ENCODE assay signal across 1 cellular context in the genomic region with DNA sequence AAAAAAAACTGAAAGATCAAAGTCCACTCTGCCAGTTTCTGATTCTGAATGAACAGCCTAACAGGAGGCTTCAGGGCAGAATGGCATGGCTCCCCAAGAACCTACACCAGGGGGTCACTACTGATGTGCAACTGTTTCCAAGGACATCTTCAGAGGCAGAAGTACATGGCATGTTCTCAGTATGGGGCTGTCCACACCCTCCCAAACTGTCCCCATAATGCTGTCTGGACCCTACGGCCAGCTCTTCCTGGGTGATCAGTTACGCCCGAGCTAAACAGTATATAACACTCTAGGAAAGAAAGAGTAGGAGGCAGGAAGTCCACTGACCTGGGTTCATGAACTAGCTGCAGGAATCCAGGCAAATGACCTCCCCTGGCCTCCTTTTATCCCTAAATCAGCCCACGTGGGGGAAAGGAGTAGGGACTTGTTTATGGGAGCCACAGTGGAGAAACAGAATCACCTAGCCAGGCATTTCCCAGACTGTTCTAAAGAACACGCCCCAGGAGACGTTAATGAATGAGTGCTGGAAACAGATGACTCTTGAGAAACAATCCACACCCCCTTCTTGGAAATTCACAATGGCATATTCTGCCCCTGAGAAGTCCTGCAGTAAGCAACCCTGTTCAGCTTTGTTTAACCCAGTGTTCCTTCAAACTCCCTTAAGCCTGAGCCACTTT.
TF ChIP-seq lines count a peak whose summit lies in the region.

No MANE protein-coding gene starts in this region.

TF ChIP-seq in HepG2, 621 proteins besides CTCF, POLR2A, EP300 and RAD21 (continued from another document and continues in another):
- TF ChIP-seq, protein P1, sequence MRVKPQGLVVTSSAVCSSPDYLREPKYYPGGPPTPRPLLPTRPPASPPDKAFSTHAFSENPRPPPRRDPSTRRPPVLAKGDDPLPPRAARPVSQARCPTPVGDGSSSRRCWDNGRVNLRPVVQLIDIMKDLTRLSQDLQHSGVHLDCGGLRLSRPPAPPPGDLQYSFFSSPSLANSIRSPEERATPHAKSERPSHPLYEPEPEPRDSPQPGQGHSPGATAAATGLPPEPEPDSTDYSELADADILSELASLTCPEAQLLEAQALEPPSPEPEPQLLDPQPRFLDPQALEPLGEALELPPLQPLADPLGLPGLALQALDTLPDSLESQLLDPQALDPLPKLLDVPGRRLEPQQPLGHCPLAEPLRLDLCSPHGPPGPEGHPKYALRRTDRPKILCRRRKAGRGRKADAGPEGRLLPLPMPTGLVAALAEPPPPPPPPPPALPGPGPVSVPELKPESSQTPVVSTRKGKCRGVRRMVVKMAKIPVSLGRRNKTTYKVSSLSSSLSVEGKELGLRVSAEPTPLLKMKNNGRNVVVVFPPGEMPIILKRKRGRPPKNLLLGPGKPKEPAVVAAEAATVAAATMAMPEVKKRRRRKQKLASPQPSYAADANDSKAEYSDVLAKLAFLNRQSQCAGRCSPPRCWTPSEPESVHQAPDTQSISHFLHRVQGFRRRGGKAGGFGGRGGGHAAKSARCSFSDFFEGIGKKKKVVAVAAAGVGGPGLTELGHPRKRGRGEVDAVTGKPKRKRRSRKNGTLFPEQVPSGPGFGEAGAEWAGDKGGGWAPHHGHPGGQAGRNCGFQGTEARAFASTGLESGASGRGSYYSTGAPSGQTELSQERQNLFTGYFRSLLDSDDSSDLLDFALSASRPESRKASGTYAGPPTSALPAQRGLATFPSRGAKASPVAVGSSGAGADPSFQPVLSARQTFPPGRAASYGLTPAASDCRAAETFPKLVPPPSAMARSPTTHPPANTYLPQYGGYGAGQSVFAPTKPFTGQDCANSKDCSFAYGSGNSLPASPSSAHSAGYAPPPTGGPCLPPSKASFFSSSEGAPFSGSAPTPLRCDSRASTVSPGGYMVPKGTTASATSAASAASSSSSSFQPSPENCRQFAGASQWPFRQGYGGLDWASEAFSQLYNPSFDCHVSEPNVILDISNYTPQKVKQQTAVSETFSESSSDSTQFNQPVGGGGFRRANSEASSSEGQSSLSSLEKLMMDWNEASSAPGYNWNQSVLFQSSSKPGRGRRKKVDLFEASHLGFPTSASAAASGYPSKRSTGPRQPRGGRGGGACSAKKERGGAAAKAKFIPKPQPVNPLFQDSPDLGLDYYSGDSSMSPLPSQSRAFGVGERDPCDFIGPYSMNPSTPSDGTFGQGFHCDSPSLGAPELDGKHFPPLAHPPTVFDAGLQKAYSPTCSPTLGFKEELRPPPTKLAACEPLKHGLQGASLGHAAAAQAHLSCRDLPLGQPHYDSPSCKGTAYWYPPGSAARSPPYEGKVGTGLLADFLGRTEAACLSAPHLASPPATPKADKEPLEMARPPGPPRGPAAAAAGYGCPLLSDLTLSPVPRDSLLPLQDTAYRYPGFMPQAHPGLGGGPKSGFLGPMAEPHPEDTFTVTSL (CRISPR knock-in tag; IDR thresholded peaks at IDR 0.05; ENCODE audit: borderline replicate concordance): peak; percentile 87
- TF ChIP-seq, protein P2, sequence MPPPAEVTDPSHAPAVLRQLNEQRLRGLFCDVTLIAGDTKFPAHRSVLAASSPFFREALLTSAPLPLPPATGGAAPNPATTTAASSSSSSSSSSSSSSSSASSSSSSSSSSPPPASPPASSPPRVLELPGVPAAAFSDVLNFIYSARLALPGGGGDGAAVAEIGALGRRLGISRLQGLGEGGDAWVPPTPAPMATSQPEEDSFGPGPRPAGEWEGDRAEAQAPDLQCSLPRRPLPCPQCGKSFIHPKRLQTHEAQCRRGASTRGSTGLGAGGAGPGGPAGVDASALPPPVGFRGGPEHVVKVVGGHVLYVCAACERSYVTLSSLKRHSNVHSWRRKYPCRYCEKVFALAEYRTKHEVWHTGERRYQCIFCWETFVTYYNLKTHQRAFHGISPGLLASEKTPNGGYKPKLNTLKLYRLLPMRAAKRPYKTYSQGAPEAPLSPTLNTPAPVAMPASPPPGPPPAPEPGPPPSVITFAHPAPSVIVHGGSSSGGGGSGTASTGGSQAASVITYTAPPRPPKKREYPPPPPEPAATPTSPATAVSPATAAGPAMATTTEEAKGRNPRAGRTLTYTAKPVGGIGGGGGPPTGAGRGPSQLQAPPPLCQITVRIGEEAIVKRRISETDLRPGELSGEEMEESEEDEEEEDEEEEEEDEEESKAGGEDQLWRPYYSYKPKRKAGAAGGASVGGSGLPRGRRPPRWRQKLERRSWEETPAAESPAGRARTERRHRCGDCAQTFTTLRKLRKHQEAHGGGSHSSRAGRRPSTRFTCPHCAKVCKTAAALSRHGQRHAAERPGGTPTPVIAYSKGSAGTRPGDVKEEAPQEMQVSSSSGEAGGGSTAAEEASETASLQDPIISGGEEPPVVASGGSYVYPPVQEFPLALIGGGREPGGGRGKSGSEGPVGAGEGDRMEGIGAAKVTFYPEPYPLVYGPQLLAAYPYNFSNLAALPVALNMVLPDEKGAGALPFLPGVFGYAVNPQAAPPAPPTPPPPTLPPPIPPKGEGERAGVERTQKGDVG (CRISPR knock-in tag; IDR thresholded peaks at IDR 0.05; ENCODE audit: borderline replicate concordance): no peak
- TF ChIP-seq ZSCAN12 (CRISPR knock-in tag; IDR thresholded peaks at IDR 0.05): peak; percentile 75; the same call in 1 of the 2 replicates
- TF ChIP-seq, protein P3, sequence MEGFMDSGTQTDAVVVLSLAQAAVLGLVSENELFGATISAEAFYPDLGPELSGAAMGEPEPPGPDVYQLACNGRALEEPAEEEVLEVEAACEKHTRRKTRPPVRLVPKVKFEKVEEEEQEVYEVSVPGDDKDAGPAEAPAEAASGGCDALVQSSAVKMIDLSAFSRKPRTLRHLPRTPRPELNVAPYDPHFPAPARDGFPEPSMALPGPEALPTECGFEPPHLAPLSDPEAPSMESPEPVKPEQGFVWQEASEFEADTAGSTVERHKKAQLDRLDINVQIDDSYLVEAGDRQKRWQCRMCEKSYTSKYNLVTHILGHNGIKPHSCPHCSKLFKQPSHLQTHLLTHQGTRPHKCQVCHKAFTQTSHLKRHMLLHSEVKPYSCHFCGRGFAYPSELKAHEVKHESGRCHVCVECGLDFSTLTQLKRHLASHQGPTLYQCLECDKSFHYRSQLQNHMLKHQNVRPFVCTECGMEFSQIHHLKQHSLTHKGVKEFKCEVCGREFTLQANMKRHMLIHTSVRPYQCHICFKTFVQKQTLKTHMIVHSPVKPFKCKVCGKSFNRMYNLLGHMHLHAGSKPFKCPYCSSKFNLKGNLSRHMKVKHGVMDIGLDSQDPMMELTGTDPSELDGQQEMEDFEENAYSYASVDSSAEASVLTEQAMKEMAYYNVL (CRISPR knock-in tag; IDR thresholded peaks at IDR 0.05; ENCODE audit: borderline replicate concordance): peak; percentile 61; the same call in 1 of the 2 replicates
- TF ChIP-seq, protein P4, sequence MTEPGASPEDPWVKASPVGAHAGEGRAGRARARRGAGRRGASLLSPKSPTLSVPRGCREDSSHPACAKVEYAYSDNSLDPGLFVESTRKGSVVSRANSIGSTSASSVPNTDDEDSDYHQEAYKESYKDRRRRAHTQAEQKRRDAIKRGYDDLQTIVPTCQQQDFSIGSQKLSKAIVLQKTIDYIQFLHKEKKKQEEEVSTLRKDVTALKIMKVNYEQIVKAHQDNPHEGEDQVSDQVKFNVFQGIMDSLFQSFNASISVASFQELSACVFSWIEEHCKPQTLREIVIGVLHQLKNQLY (CRISPR knock-in tag; IDR thresholded peaks at IDR 0.05): peak; percentile 34; the same call in 1 of the 2 replicates
- TF ChIP-seq HNF4G (IDR thresholded peaks at IDR 0.05; ENCODE audit: borderline replicate concordance, low read depth, low read length): peak; percentile 79
- no peak for TF ChIP-seq HNF4G (CRISPR knock-in tag; IDR thresholded peaks at IDR 0.05; ENCODE audit: borderline replicate concordance, low read depth)
- TF ChIP-seq, protein P5, sequence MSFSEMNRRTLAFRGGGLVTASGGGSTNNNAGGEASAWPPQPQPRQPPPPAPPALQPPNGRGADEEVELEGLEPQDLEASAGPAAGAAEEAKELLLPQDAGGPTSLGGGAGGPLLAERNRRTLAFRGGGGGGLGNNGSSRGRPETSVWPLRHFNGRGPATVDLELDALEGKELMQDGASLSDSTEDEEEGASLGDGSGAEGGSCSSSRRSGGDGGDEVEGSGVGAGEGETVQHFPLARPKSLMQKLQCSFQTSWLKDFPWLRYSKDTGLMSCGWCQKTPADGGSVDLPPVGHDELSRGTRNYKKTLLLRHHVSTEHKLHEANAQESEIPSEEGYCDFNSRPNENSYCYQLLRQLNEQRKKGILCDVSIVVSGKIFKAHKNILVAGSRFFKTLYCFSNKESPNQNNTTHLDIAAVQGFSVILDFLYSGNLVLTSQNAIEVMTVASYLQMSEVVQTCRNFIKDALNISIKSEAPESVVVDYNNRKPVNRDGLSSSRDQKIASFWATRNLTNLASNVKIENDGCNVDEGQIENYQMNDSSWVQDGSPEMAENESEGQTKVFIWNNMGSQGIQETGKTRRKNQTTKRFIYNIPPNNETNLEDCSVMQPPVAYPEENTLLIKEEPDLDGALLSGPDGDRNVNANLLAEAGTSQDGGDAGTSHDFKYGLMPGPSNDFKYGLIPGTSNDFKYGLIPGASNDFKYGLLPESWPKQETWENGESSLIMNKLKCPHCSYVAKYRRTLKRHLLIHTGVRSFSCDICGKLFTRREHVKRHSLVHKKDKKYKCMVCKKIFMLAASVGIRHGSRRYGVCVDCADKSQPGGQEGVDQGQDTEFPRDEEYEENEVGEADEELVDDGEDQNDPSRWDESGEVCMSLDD (CRISPR knock-in tag; IDR thresholded peaks at IDR 0.05; ENCODE audit: borderline replicate concordance): peak; percentile 33; the same call in 1 of the 2 replicates
- TF ChIP-seq, protein P6, sequence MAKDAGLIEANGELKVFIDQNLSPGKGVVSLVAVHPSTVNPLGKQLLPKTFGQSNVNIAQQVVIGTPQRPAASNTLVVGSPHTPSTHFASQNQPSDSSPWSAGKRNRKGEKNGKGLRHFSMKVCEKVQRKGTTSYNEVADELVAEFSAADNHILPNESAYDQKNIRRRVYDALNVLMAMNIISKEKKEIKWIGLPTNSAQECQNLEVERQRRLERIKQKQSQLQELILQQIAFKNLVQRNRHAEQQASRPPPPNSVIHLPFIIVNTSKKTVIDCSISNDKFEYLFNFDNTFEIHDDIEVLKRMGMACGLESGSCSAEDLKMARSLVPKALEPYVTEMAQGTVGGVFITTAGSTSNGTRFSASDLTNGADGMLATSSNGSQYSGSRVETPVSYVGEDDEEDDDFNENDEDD (CRISPR knock-in tag; IDR thresholded peaks at IDR 0.05; ENCODE audit: borderline replicate concordance): 0 out of 2 replicates have a peak, but pooled peaks have one; percentile 16
- TF ChIP-seq TBX2 (CRISPR knock-in tag; IDR thresholded peaks at IDR 0.05; ENCODE audit: borderline replicate concordance): peak; percentile 53; the same call in 1 of the 2 replicates
- TF ChIP-seq KLF16 (CRISPR knock-in tag; IDR thresholded peaks at IDR 0.05): 0 out of 4 replicates have a peak, but pooled peaks of 1 of the 2 experiments have one; percentile 19
- no peak for TF ChIP-seq DPF2 (CRISPR knock-in tag; IDR thresholded peaks at IDR 0.05; ENCODE audit: borderline replicate concordance, low read depth)
- no peak for TF ChIP-seq RFX5 (IDR thresholded peaks at IDR 0.05; ENCODE audit: low read depth, low read length)
- TF ChIP-seq AKAP8 (CRISPR knock-in tag; IDR thresholded peaks at IDR 0.05): 0 out of 2 replicates have a peak, but pooled peaks have one; percentile 74
- TF ChIP-seq MED13 (CRISPR knock-in tag; IDR thresholded peaks at IDR 0.05): 0 out of 2 replicates have a peak, but pooled peaks have one; percentile 28
- 0 out of 2 replicates have a peak, but pooled peaks have one; percentile 30 for TF ChIP-seq HOXA5 (CRISPR knock-in tag; IDR thresholded peaks at IDR 0.05)
- 0 out of 2 replicates have a peak, but pooled peaks have one; percentile 58 for TF ChIP-seq ZNF557 (CRISPR knock-in tag; IDR thresholded peaks at IDR 0.05)
- 0 out of 2 replicates have a peak, but pooled peaks have one; percentile 7 for TF ChIP-seq ARNTL (CRISPR knock-in tag; IDR thresholded peaks at IDR 0.05)
- TF ChIP-seq, protein P7, sequence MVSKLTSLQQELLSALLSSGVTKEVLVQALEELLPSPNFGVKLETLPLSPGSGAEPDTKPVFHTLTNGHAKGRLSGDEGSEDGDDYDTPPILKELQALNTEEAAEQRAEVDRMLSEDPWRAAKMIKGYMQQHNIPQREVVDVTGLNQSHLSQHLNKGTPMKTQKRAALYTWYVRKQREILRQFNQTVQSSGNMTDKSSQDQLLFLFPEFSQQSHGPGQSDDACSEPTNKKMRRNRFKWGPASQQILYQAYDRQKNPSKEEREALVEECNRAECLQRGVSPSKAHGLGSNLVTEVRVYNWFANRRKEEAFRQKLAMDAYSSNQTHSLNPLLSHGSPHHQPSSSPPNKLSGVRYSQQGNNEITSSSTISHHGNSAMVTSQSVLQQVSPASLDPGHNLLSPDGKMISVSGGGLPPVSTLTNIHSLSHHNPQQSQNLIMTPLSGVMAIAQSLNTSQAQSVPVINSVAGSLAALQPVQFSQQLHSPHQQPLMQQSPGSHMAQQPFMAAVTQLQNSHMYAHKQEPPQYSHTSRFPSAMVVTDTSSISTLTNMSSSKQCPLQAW (CRISPR knock-in tag; IDR thresholded peaks at IDR 0.05): peak; percentile 67; the same call in 1 of the 2 replicates
- peak; percentile 69 for TF ChIP-seq POLR2G (IDR thresholded peaks at IDR 0.05; ENCODE audit: low read depth, low read length)
- peak; percentile 72 for TF ChIP-seq MYC (CRISPR knock-in tag; IDR thresholded peaks at IDR 0.05; ENCODE audit: borderline replicate concordance)
- peak; percentile 59; the same call in 1 of the 2 replicates for TF ChIP-seq ESRRA (CRISPR knock-in tag; IDR thresholded peaks at IDR 0.05; ENCODE audit: low read depth)
- no peak for TF ChIP-seq NR1H2 (CRISPR knock-in tag; IDR thresholded peaks at IDR 0.05; ENCODE audit: borderline replicate concordance, low read depth)
- no peak for TF ChIP-seq SOX13 (IDR thresholded peaks at IDR 0.05)
- no peak for TF ChIP-seq SOX13 (CRISPR knock-in tag; conservative IDR thresholded peaks at IDR 0.05 in 1 of 2, IDR thresholded peaks at IDR 0.05 in 1 of 2)
- TF ChIP-seq KDM5A (IDR thresholded peaks at IDR 0.05; ENCODE audit: borderline replicate concordance, low read length): peak; percentile 21; the same call in 1 of the 2 replicates
- TF ChIP-seq ZNF564 (CRISPR knock-in tag; IDR thresholded peaks at IDR 0.05): 0 out of 2 replicates have a peak, but pooled peaks have one; percentile 11
- peak; percentile 45 for TF ChIP-seq POLR2AphosphoS5 (IDR thresholded peaks at IDR 0.05; ENCODE audit: low read depth, low read length)
- peak; percentile 30; the same call in 1 of the 2 replicates for TF ChIP-seq GABPB1 (CRISPR knock-in tag; IDR thresholded peaks at IDR 0.05)
- no peak for TF ChIP-seq ZNF780A (CRISPR knock-in tag; IDR thresholded peaks at IDR 0.05)
- TF ChIP-seq ARNT (IDR thresholded peaks at IDR 0.05): no peak
- TF ChIP-seq ZNF430 (CRISPR knock-in tag; IDR thresholded peaks at IDR 0.05): peak; percentile 38; the same call in 1 of the 2 replicates
- TF ChIP-seq MED1 (CRISPR knock-in tag; IDR thresholded peaks at IDR 0.05): peak; percentile 78
- no peak for TF ChIP-seq PHF5A (CRISPR knock-in tag; IDR thresholded peaks at IDR 0.05; ENCODE audit: low read depth, unreplicated experiment)
